In genomic region chr5:51208291-51208690, GRCh38 we compare ENCODE assay signal across 27 cellular contexts.
"Had no signal": no experiment of that assay in that cellular context is flagged by ENCODE, and none has a peak within 500 bp of the region (broad histone marks: within the 10 kb centered on the region; RNA-seq: fewer than 3 reads in every experiment).

No MANE protein-coding gene starts in this region.

- H3K4me2 ChIP-seq: hepatocyte had no signal

- H3K4me1 ChIP-seq: left lung, lower lobe of right lung, parathyroid adenoma, psoas muscle, right atrium auricular region, spleen, suprapubic skin, tibial artery, upper lobe of right lung had no signal

- H3K36me3 ChIP-seq: left lung, lower lobe of right lung, right atrium auricular region, spleen, suprapubic skin, thoracic aorta, tibial artery, upper lobe of right lung had no signal

- H3K27ac Mint-ChIP-seq: naive thymus-derived CD8-positive, alpha-beta T cell; nephron; stimulated activated effector memory CD8-positive, alpha-beta T cell treated with anti-CD3 and anti-CD28 coated beads, Interleukin-12 subunit alpha, Interleukin-12 subunit beta, amount 100 ng/mL, for 72 hours; stimulated activated naive CD8-positive, alpha-beta T cell treated with anti-CD3 and anti-CD28 coated beads, Interleukin-15, Interleukin-2, amounts not matched to agents 100 ng/mL and 50 ng/mL, for 24 hours had no signal

- H3K36me3 Mint-ChIP-seq: naive thymus-derived CD8-positive, alpha-beta T cell; stimulated activated effector memory CD8-positive, alpha-beta T cell treated with anti-CD3 and anti-CD28 coated beads, Interleukin-12 subunit alpha, Interleukin-12 subunit beta, amount 100 ng/mL, for 72 hours had no signal

- H2AFZ ChIP-seq: hepatocyte, parathyroid adenoma had no signal

- H3K27ac ChIP-seq: hepatocyte, left lung, lower lobe of right lung, parathyroid adenoma, psoas muscle, right atrium auricular region, skin epidermis, spleen, suprapubic skin, thoracic aorta, tibial artery, upper lobe of right lung had no signal

- FAIRE-seq: urothelium cell line had no signal

- ATAC-seq: left colon; left lung; lower lobe of right lung; naive thymus-derived CD8-positive, alpha-beta T cell; psoas muscle; sciatic nerve; stimulated activated effector memory CD8-positive, alpha-beta T cell treated with anti-CD3 and anti-CD28 coated beads, Interleukin-12 subunit alpha, Interleukin-12 subunit beta, amount 100 ng/mL, for 72 hours; upper lobe of right lung had no signal

- H3K9me3 ChIP-seq: left lung, lower lobe of right lung, psoas muscle, right atrium auricular region, spleen, suprapubic skin, thoracic aorta, tibial artery, upper lobe of right lung had no signal

- H3K9ac ChIP-seq: parathyroid adenoma had no signal

- H3K79me2 ChIP-seq: hepatocyte, parathyroid adenoma had no signal

- H3K27me3 Mint-ChIP-seq: naive thymus-derived CD8-positive, alpha-beta T cell; stimulated activated naive CD8-positive, alpha-beta T cell treated with anti-CD3 and anti-CD28 coated beads, Interleukin-15, Interleukin-2, amounts not matched to agents 100 ng/mL and 50 ng/mL, for 24 hours had no signal

- H3K4me1 Mint-ChIP-seq: naive thymus-derived CD8-positive, alpha-beta T cell; nephron; neural crest cell; stimulated activated effector memory CD8-positive, alpha-beta T cell treated with anti-CD3 and anti-CD28 coated beads, Interleukin-12 subunit alpha, Interleukin-12 subunit beta, amount 100 ng/mL, for 72 hours had no signal

- H3K9me3 Mint-ChIP-seq: nephron; neural crest cell; stimulated activated naive CD8-positive, alpha-beta T cell treated with anti-CD3 and anti-CD28 coated beads, Interleukin-15, Interleukin-2, amounts not matched to agents 100 ng/mL and 50 ng/mL, for 24 hours had no signal

- H3K4me3 ChIP-seq: hepatocyte, left lung, lower lobe of right lung, psoas muscle, right atrium auricular region, skin epidermis, spleen, suprapubic skin, thoracic aorta, tibial artery, upper lobe of right lung had no signal

- DNase-seq: islet precursor cell; left colon; left lung; lower lobe of right lung; mammary epithelial cell; mesenchymal stem cell; naive thymus-derived CD8-positive, alpha-beta T cell; nucleus accumbens; psoas muscle; spleen; stimulated activated CD4-positive, alpha-beta T cell treated with anti-CD3 and anti-CD28 coated beads, Interleukin-4, amount 100 ng/mL, for 24 hours; stimulated activated naive CD4-positive, alpha-beta T cell; tibial artery; trophoblast cell; upper lobe of right lung had no signal

- H3K27me3 ChIP-seq: hepatocyte, left lung, right atrium auricular region, spleen, suprapubic skin, tibial artery, upper lobe of right lung had no signal

- H3K4me3 Mint-ChIP-seq: naive thymus-derived CD8-positive, alpha-beta T cell; nephron; neural crest cell; stimulated activated effector memory CD8-positive, alpha-beta T cell treated with anti-CD3 and anti-CD28 coated beads, Interleukin-12 subunit alpha, Interleukin-12 subunit beta, amount 100 ng/mL, for 72 hours; stimulated activated naive CD8-positive, alpha-beta T cell treated with anti-CD3 and anti-CD28 coated beads, Interleukin-15, Interleukin-2, amounts not matched to agents 100 ng/mL and 50 ng/mL, for 24 hours had no signal
